18 cellular contexts compared by ENCODE assay signal in the genomic region with DNA sequence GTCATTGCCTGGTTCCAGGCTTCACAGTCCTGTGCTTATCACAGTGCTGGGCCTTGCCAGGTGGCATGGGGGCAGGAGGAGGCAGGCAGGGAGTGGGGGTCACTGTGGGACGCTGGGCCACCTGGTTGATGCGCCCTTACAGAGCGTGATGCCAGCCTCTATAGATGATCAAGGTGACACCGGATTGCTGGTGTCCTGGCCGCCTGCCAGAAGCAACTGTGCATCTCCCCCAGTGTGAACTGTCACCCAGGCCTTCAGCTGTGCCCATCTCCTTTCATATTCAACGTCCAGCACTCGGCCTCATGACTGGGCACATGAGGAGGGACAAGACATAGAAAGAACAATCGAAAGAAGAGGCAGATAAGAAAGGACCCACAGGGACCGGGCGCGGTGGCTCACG.
"Had no signal": no experiment of that assay in that cellular context is flagged by ENCODE, and none has a peak within 500 bp of the region (broad histone marks: within the 10 kb centered on the region; RNA-seq: fewer than 3 reads in every experiment).

No MANE protein-coding gene starts in this region.

- H3K36me3 ChIP-seq: gastrocnemius medialis, heart right ventricle, left lung, ovary, suprapubic skin, thyroid gland, upper lobe of left lung, uterus had no signal

- H3K27me3 ChIP-seq: dorsolateral prefrontal cortex, gastrocnemius medialis, ovary, thyroid gland, upper lobe of left lung, uterus had no signal

- H3K9me3 ChIP-seq: ovary, suprapubic skin, thyroid gland, uterus had no signal

- H3K4me1 Mint-ChIP-seq: naive thymus-derived CD8-positive, alpha-beta T cell had no signal

- H3K27ac ChIP-seq: dorsolateral prefrontal cortex, gastrocnemius medialis, heart right ventricle, left lung, ovary, suprapubic skin, thyroid gland, upper lobe of left lung, uterus had no signal

- H3K27ac Mint-ChIP-seq: naive thymus-derived CD8-positive, alpha-beta T cell; progenitor cell of endocrine pancreas had no signal

- H3K4me3 ChIP-seq: dorsolateral prefrontal cortex, gastrocnemius medialis, heart right ventricle, left lung, ovary, suprapubic skin, thyroid gland, upper lobe of left lung, uterus had no signal

- ATAC-seq: esophagus mucosa; gastrocnemius medialis; left lung; naive thymus-derived CD8-positive, alpha-beta T cell had no signal

- H3K4me1 ChIP-seq: gastrocnemius medialis, heart right ventricle, left lung, suprapubic skin, thyroid gland, upper lobe of left lung, uterus had no signal

- H3K4me3 Mint-ChIP-seq: naive thymus-derived CD8-positive, alpha-beta T cell had no signal

- DNase-seq: cortex of kidney; dorsolateral prefrontal cortex; effector CD8-positive, alpha-beta T cell; gastrocnemius medialis; heart right ventricle; hypothalamus; ovary; small intestine; stimulated activated CD4-positive, alpha-beta T cell treated with anti-CD3 and anti-CD28 coated beads, Interleukin-2, amount 100 ng/mL, for 48 hours; stimulated activated naive CD4-positive, alpha-beta T cell treated with Interleukin-2 at 50 U/mL for 16 hours; thyroid gland; uterus had no signal
